8 cellular contexts compared by ENCODE assay signal in genomic region chr15:49421991-49422390, GRCh38. TPM values are rescaled to one million over a fixed set of nuclear protein-coding genes. Genes with fewer than 3 reads are reported as not detected.
DNase-seq lines count a peak whose midpoint lies in the region; ATAC-seq and TF ChIP-seq lines count a peak whose summit lies in the region.

No MANE protein-coding gene starts in this region.

- peak; percentile 12 for DNase-seq in NCI-H510A treated with DMSO at 0.1 percent for 48 hours (lab: John Stamatoyannopoulos, UW)
- DNase-seq in NCI-H510A (lab: John Stamatoyannopoulos, UW) = no peak
- DNase-seq in SK-N-DZ (ENCODE audit: low spot score) = peak; percentile 56
- peak in 1 of 2 donors; percentile 10 for DNase-seq in central memory CD8-positive, alpha-beta T cell (ENCODE audit: low spot score in 2 of 2)
- DNase-seq in left kidney (ENCODE audit: low read depth, low spot score) = peak; percentile 82
- peak; percentile 0 to 4 for DNase-seq in stimulated activated CD4-positive, alpha-beta T cell treated with anti-CD3 and anti-CD28 coated beads, Interleukin-4, amount 100 ng/mL, for 48 hours (ENCODE audit: low read depth in 2 of 2)

- H3K4me3 Mint-ChIP-seq in central memory CD8-positive, alpha-beta T cell = peak overlapping the region; percentile 6

- TF ChIP-seq RAD21 in Ishikawa (IDR thresholded peaks at IDR 0.05; ENCODE audit: low read depth) = peak; percentile 89

- peaks cover 4% of the 10 kb centered on the region for H3K4me1 Mint-ChIP-seq in central memory CD8-positive, alpha-beta T cell

- peak overlapping the region; percentile 63 for H3K27ac Mint-ChIP-seq in central memory CD8-positive, alpha-beta T cell (ENCODE audit: low read depth)

- ATAC-seq in central memory CD8-positive, alpha-beta T cell (replicated peaks; ENCODE audit: extremely low read depth, poor library complexity, severe bottlenecking) = peak; percentile 46
- no peak for ATAC-seq in HG02571 (IDR thresholded peaks at IDR 0.05; ENCODE audit: unreplicated experiment)

- TF ChIP-seq EP300 in Ishikawa (IDR thresholded peaks at IDR 0.05; ENCODE audit: borderline replicate concordance) = no peak

- peaks cover 2% of the 10 kb centered on the region for H3K36me3 Mint-ChIP-seq in central memory CD8-positive, alpha-beta T cell (ENCODE audit: insufficient read depth)

- no peaks in the 10 kb centered on the region for H3K9me3 Mint-ChIP-seq in central memory CD8-positive, alpha-beta T cell

- peaks cover 10% of the 10 kb centered on the region for H3K27me3 Mint-ChIP-seq in central memory CD8-positive, alpha-beta T cell

TF ChIP-seq in Ishikawa, 13 proteins besides CTCF, POLR2A, EP300 and RAD21:
- TF ChIP-seq MAX (IDR thresholded peaks at IDR 0.05) (no peak), CEBPB (IDR thresholded peaks at IDR 0.05) (no peak), FOXM1 (IDR thresholded peaks at IDR 0.05; ENCODE audit: borderline replicate concordance, low read depth) (no peak), TEAD4 (IDR thresholded peaks at IDR 0.05) (no peak), NFIC (IDR thresholded peaks at IDR 0.05) (no peak), TCF12 (IDR thresholded peaks at IDR 0.05; ENCODE audit: low read depth) (no peak), USF1 (IDR thresholded peaks at IDR 0.05) (no peak), YY1 (IDR thresholded peaks at IDR 0.05; ENCODE audit: low read depth) (no peak), CREB1 (IDR thresholded peaks at IDR 0.05; ENCODE audit: low read depth) (no peak), TAF1 (IDR thresholded peaks at IDR 0.05; ENCODE audit: low read depth) (no peak), REST (IDR thresholded peaks at IDR 0.05; ENCODE audit: low read depth) (no peak), EGR1 (IDR thresholded peaks at IDR 0.05) (no peak), ZBTB7A (IDR thresholded peaks at IDR 0.05; ENCODE audit: low read depth) (no peak)

RNA-seq across cellular contexts. Expression of gene FGF7, which starts 1.1 kb away (rescaled TPM):
- 0.27 and 0.97 TPM in 2 replicates for polyA plus RNA-seq in SK-N-DZ (2014; cell fraction: cytosol; rRNA removed)
- polyA plus RNA-seq in SK-N-DZ (2014; cell fraction: nucleus; rRNA removed) = 0.20 and 0.28 TPM in 2 replicates
